In the genomic region with DNA sequence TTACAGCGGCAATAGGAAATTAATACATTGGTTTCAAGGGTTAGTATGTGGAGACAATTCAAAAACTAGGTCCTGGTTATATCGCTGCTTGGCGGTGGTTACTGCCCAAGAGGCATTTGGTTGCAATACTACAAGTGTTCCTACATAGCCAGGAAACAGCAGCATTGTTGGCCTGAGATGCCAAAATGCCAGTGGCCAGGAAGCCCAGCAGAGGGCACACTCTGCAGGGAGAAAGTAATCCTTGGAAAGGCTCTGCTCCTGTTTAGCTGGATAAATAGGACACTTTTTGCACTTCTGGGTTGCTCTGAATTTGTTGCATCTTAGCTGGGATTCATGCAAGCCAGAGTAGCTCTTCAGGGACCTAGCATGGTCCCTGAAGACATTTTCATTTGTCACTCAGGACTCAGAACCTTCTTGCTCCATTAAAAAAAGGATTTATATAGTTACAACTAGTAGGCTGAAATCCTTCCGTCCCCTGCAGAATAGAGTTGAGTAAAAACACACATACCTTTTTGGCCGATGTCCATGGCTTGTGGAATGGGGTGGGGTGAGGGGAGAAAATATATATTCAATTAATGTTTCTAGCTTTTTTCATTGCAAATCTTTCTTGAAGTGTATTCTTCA, we compare ENCODE assay signal across 9 cellular contexts. TPM values are rescaled to one million over a fixed set of nuclear protein-coding genes. Genes with fewer than 3 reads are reported as not detected.
A peak's percentile ranks its signal among the peaks of the same experiment; 100 is the strongest.
DNase-seq lines count a peak whose midpoint lies in the region; ATAC-seq and TF ChIP-seq lines count a peak whose summit lies in the region.
"Had no signal": no experiment of that assay in that cellular context is flagged by ENCODE, and none has a peak within 500 bp of the region (broad histone marks: within the 10 kb centered on the region; RNA-seq: fewer than 3 reads in every experiment).

No MANE protein-coding gene starts in this region.

- intact Hi-C loops in posterior vena cava (cut with DNase I): loop anchor here in 1 of 2 donors (10.0 kb wide), 1 partner anchor 521 kb away; no protein-coding TSS in a partner anchor

- no peaks in the 10 kb centered on the region for H3K27me3 ChIP-seq in foreskin keratinocyte

- no peak overlapping the region for H3K27ac ChIP-seq in foreskin keratinocyte

- peak; percentile 12 for DNase-seq in GDM1 (lab: John Stamatoyannopoulos, UW)
- peak; percentile 39 for DNase-seq in LoVo (ENCODE audit: low spot score)
- peak; percentile 54 for DNase-seq in SW480 (ENCODE audit: low spot score)
- DNase-seq in foreskin keratinocyte: peak in 1 of 2 donors; percentile 12
- peak; percentile 77 for DNase-seq in posterior vena cava (ENCODE audit: low spot score)
- no peak for DNase-seq in omental fat pad (ENCODE audit: low spot score)

- H3K4me1 ChIP-seq in foreskin keratinocyte: no peaks in the 10 kb centered on the region

- ATAC-seq in foreskin keratinocyte: peak; percentile 74
- ATAC-seq in omental fat pad (ENCODE audit: low FRiP score): no peak
- ATAC-seq in HG03378 (IDR thresholded peaks at IDR 0.05; ENCODE audit: unreplicated experiment): no peak
- ATAC-seq in activated CD4-positive, CD25-positive, alpha-beta regulatory T cell treated with anti-CD3 and anti-CD28 coated beads, Interleukin-2, amount 50 U/mL, for 24 hours: no peak

- peak; percentile 66 for TF ChIP-seq CTCF in foreskin keratinocyte (conservative IDR thresholded peaks at IDR 0.05)
- TF ChIP-seq CTCF in omental fat pad (IDR thresholded peaks at IDR 0.05): no peak

RNA-seq across cellular contexts. Expression of a gene that starts 8.1 kb away (rescaled TPM):
- not detected in 2 replicates for total RNA-seq in foreskin keratinocyte
- not detected in 2 replicates for polyA plus RNA-seq in foreskin keratinocyte
- total RNA-seq in posterior vena cava: not detected
- not detected for total RNA-seq in omental fat pad
- total RNA-seq: activated CD8-positive, alpha-beta memory T cell treated with anti-CD3 and anti-CD28 coated beads for 36 hours had no signal

RNA-seq across cellular contexts. Expression of a gene that starts 8.2 kb away (rescaled TPM):
- total RNA-seq in foreskin keratinocyte: 24.8 and 25.6 TPM in 2 replicates
- 27.0 and 30.3 TPM in 2 replicates for polyA plus RNA-seq in foreskin keratinocyte
- total RNA-seq in posterior vena cava: 10 to 100 TPM; 14.9 to 15.0 TPM
- total RNA-seq in omental fat pad: 10 to 100 TPM; 10.6 to 18.9 (median 12.1) TPM

RNA-seq across cellular contexts. Expression of a gene that starts 53.8 kb away (rescaled TPM):
- 9.2 and 10.4 TPM in 2 replicates for total RNA-seq in foreskin keratinocyte
- polyA plus RNA-seq in foreskin keratinocyte: 9.7 and 10.8 TPM in 2 replicates
- total RNA-seq in posterior vena cava: 1 to 10 TPM; 6.9 to 8.4 TPM
- total RNA-seq in omental fat pad: 10 to 100 TPM in 1 of 4 donors, 1 to 10 TPM in 3; 6.7 to 10.0 (median 8.6) TPM
